In the genomic region with DNA sequence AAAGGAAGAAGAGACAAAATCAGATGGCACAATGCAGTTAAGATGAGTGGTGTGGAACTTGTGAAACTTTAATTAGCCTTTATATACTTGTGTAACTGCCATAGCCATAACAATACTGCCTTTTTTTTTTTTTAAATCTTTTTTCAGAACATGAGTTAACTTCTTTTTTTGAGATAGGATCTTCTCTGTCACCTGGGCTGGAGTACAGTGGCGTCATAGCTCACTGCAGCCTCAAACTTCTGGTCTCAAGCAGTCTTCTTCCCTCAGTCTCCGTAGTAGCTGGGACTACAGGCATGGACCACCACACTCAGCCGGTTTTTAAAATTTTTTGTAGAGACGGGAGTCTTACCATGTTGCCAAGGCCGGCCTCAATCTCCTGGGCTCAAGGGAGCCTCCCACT, we compare ENCODE assay signal across 19 cellular contexts. TPM values are rescaled to one million over a fixed set of nuclear protein-coding genes. Genes with fewer than 3 reads are reported as not detected.
DNase-seq lines count a peak whose midpoint lies in the region; ATAC-seq and TF ChIP-seq lines count a peak whose summit lies in the region.
"Had no signal": no experiment of that assay in that cellular context is flagged by ENCODE, and none has a peak within 500 bp of the region (broad histone marks: within the 10 kb centered on the region; RNA-seq: fewer than 3 reads in every experiment).

No MANE protein-coding gene starts in this region.

- no peaks in the 10 kb centered on the region for H3K9me3 Mint-ChIP-seq in activated naive CD4-positive, alpha-beta T cell treated with anti-CD3 and anti-CD28 coated beads for 36 hours
- H3K9me3 Mint-ChIP-seq in CD8-positive, alpha-beta memory T cell: no peaks in the 10 kb centered on the region
- no peaks in the 10 kb centered on the region for H3K9me3 Mint-ChIP-seq in activated T-helper 17 cell treated with anti-CD3 and anti-CD28 coated beads, Interleukin-2, amount 50 U/mL, for 72 hours
- peaks cover 11% of the 10 kb centered on the region for H3K9me3 Mint-ChIP-seq in nephron progenitor cell

- H3K9me3 ChIP-seq in CD8-positive, alpha-beta memory T cell (ENCODE audit: low read length): no peaks in the 10 kb centered on the region
- H3K9me3 ChIP-seq: adrenal gland, gastroesophageal sphincter, testis had no signal

- H3K4me1 ChIP-seq in CD8-positive, alpha-beta memory T cell (ENCODE audit: insufficient read depth, low read length): peaks cover 41% of the 10 kb centered on the region

- H3K4me3 Mint-ChIP-seq in activated naive CD4-positive, alpha-beta T cell treated with anti-CD3 and anti-CD28 coated beads for 36 hours: no peak overlapping the region
- H3K4me3 Mint-ChIP-seq in CD8-positive, alpha-beta memory T cell: peak overlapping the region in 2 of 7 donors; percentile 22 to 27
- H3K4me3 Mint-ChIP-seq in activated T-helper 17 cell treated with anti-CD3 and anti-CD28 coated beads, Interleukin-2, amount 50 U/mL, for 72 hours: no peak overlapping the region
- no peak overlapping the region for H3K4me3 Mint-ChIP-seq in nephron progenitor cell

- no peak for ATAC-seq in activated T-helper 17 cell treated with anti-CD3 and anti-CD28 coated beads, Interleukin-2, amount 50 U/mL, for 72 hours (replicated peaks)
- ATAC-seq in GM21360 (IDR thresholded peaks at IDR 0.05; ENCODE audit: unreplicated experiment) (no peak), GM21529 (IDR thresholded peaks at IDR 0.05; ENCODE audit: unreplicated experiment) (no peak)
- ATAC-seq: esophagus mucosa, gastroesophageal sphincter had no signal

- peaks cover 69% of the 10 kb centered on the region for H3K4me1 Mint-ChIP-seq in activated naive CD4-positive, alpha-beta T cell treated with anti-CD3 and anti-CD28 coated beads for 36 hours (ENCODE audit: low read depth)
- peaks cover 73 to 85% (median 82%) of the 10 kb centered on the region in 3 donors for H3K4me1 Mint-ChIP-seq in CD8-positive, alpha-beta memory T cell
- peaks cover 55% of the 10 kb centered on the region for H3K4me1 Mint-ChIP-seq in activated T-helper 17 cell treated with anti-CD3 and anti-CD28 coated beads, Interleukin-2, amount 50 U/mL, for 72 hours
- H3K4me1 Mint-ChIP-seq in nephron progenitor cell: peaks cover 15% of the 10 kb centered on the region

- peaks cover 21% of the 10 kb centered on the region for H3K36me3 ChIP-seq in CD8-positive, alpha-beta memory T cell (ENCODE audit: insufficient read depth, low read length)

- POLR2A ChIA-PET in CD8-positive, alpha-beta memory T cell (lab: Charles Lee): no interaction called here

- no peak overlapping the region for H3K27ac ChIP-seq in CD8-positive, alpha-beta memory T cell (ENCODE audit: low read depth, low read length)
- H3K27ac ChIP-seq: gastroesophageal sphincter, testis had no signal

- H3K27ac Mint-ChIP-seq in activated naive CD4-positive, alpha-beta T cell treated with anti-CD3 and anti-CD28 coated beads for 36 hours: peak overlapping the region; percentile 65
- peak overlapping the region in 7 of 8 donors; percentile 3 to 86 (median 63) for H3K27ac Mint-ChIP-seq in CD8-positive, alpha-beta memory T cell
- peak overlapping the region; percentile 56 for H3K27ac Mint-ChIP-seq in activated T-helper 17 cell treated with anti-CD3 and anti-CD28 coated beads, Interleukin-2, amount 50 U/mL, for 72 hours
- H3K27ac Mint-ChIP-seq in nephron progenitor cell: peak overlapping the region; percentile 3

- no peak for TF ChIP-seq CTCF in nephron progenitor cell (IDR thresholded peaks at IDR 0.05)

- H3K27me3 Mint-ChIP-seq in activated naive CD4-positive, alpha-beta T cell treated with anti-CD3 and anti-CD28 coated beads for 36 hours (ENCODE audit: low read depth): no peaks in the 10 kb centered on the region
- no peaks in the 10 kb centered on the region for H3K27me3 Mint-ChIP-seq in CD8-positive, alpha-beta memory T cell
- no peaks in the 10 kb centered on the region for H3K27me3 Mint-ChIP-seq in activated T-helper 17 cell treated with anti-CD3 and anti-CD28 coated beads, Interleukin-2, amount 50 U/mL, for 72 hours
- no peaks in the 10 kb centered on the region for H3K27me3 Mint-ChIP-seq in nephron progenitor cell (ENCODE audit: low read depth, poor library complexity)

- peaks cover 26% of the 10 kb centered on the region for H3K36me3 Mint-ChIP-seq in activated naive CD4-positive, alpha-beta T cell treated with anti-CD3 and anti-CD28 coated beads for 36 hours (ENCODE audit: low read depth)
- H3K36me3 Mint-ChIP-seq in CD8-positive, alpha-beta memory T cell: peaks cover 0 to 56% (median 9%) of the 10 kb centered on the region in 3 donors
- peaks cover 84% of the 10 kb centered on the region for H3K36me3 Mint-ChIP-seq in activated T-helper 17 cell treated with anti-CD3 and anti-CD28 coated beads, Interleukin-2, amount 50 U/mL, for 72 hours (ENCODE audit: low read depth)
- peaks cover 80% of the 10 kb centered on the region for H3K36me3 Mint-ChIP-seq in nephron progenitor cell (ENCODE audit: low read depth)

- H3K4me3 ChIP-seq in CD8-positive, alpha-beta memory T cell (ENCODE audit: low read length): no peak overlapping the region
- H3K4me3 ChIP-seq: adrenal gland, gastroesophageal sphincter, testis had no signal

- intact Hi-C loops in activated naive CD4-positive, alpha-beta T cell treated with anti-CD3 and anti-CD28 coated beads for 36 hours (cut with micrococcal nuclease): no loop called here

- no peaks in the 10 kb centered on the region for H3K27me3 ChIP-seq in CD8-positive, alpha-beta memory T cell (ENCODE audit: insufficient read depth, low read length, poor library complexity, severe bottlenecking)
- H3K27me3 ChIP-seq: adrenal gland, gastroesophageal sphincter, testis had no signal

- DNase-seq in activated naive CD4-positive, alpha-beta T cell treated with anti-CD3 and anti-CD28 coated beads for 36 hours: no peak
- no peak for DNase-seq in activated naive CD4-positive, alpha-beta T cell (lab: John Stamatoyannopoulos, UW)
- DNase-seq in CD8-positive, alpha-beta memory T cell: no peak
- DNase-seq in nephron progenitor cell (no peak), NCI-H2081 treated with DMSO at 0.1 percent for 48 hours (lab: John Stamatoyannopoulos, UW) (no peak)
- DNase-seq: activated CD4-positive, alpha-beta T cell treated with anti-CD3 and anti-CD28 coated beads, Interleukin-2, amount 50 U/mL, for 1 hour; adrenal gland; caudate nucleus; DND-41; NCI-H1092; NCI-H2029 treated with DMSO at 0.1 percent for 48 hours; NCI-H446 treated with DMSO at 0.1 percent for 48 hours; NK-92 treated with Interleukin-12 subunit alpha and Interleukin-12 subunit beta, amount 100 ng/mL, for 24 hours; testis had no signal

- CTCF ChIA-PET in activated naive CD4-positive, alpha-beta T cell treated with anti-CD3 and anti-CD28 coated beads for 36 hours (lab: Charles Lee): interaction anchor here (1.3 kb wide), 1 partner anchor 74 kb away, joined by 3 read pairs; no protein-coding TSS in a partner anchor
- CTCF ChIA-PET in CD8-positive, alpha-beta memory T cell (lab: Charles Lee): interaction anchor here (1.7 kb wide), 1 partner anchor 73 kb away, joined by 4 read pairs; no protein-coding TSS in a partner anchor

RNA-seq across cellular contexts. Expression of a gene that starts 37.2 kb away (rescaled TPM):
- total RNA-seq in activated naive CD4-positive, alpha-beta T cell treated with anti-CD3 and anti-CD28 coated beads for 36 hours: 10 to 100 TPM; 91.5 to 91.9 TPM
- 10 to 100 TPM; 77.7 to 81.9 TPM for total RNA-seq in CD8-positive, alpha-beta memory T cell
- polyA plus RNA-seq in CD8-positive, alpha-beta memory T cell: 101 TPM
- total RNA-seq in activated T-helper 17 cell treated with anti-CD3 and anti-CD28 coated beads, Interleukin-2, amount 50 U/mL, for 72 hours: 100 to 1,000 TPM in 1 of 2 donors, 10 to 100 TPM in 1; 83.6 to 123 TPM

Comparison
In these comparisons a context has a peak if more than half of its experiments do, and no peak if none do; other contexts are left out.
1. H3K27ac Mint-ChIP-seq: peak in every context shown above with its lines; median percentile 65 in activated naive CD4-positive, alpha-beta T cell treated with anti-CD3 and anti-CD28 coated beads for 36 hours; 63 in CD8-positive, alpha-beta memory T cell; 56 in activated T-helper 17 cell treated with anti-CD3 and anti-CD28 coated beads, Interleukin-2, amount 50 U/mL, for 72 hours; 3 in nephron progenitor cell.